In genomic region chr9:105858284-105858683, GRCh38 we compare ENCODE assay signal across 12 cellular contexts.
DNase-seq lines count a peak whose midpoint lies in the region; ATAC-seq and TF ChIP-seq lines count a peak whose summit lies in the region.
"Had no signal": no experiment of that assay in that cellular context is flagged by ENCODE, and none has a peak within 500 bp of the region (broad histone marks: within the 10 kb centered on the region; RNA-seq: fewer than 3 reads in every experiment).

No MANE protein-coding gene starts in this region.

- no peaks in the 10 kb centered on the region for H3K9me3 ChIP-seq in transverse colon
- H3K9me3 ChIP-seq: heart left ventricle, psoas muscle had no signal

- no peaks in the 10 kb centered on the region for H3K36me3 Mint-ChIP-seq in CD14-positive monocyte

- H3K4me3 Mint-ChIP-seq in stimulated activated naive CD8-positive, alpha-beta T cell treated with anti-CD3 and anti-CD28 coated beads, Interleukin-15, amount 100 ng/mL, for 72 hours, result no peak overlapping the region
- no peak overlapping the region for H3K4me3 Mint-ChIP-seq in CD14-positive monocyte

- H3K4me1 ChIP-seq in transverse colon, result no peaks in the 10 kb centered on the region

- in situ Hi-C loops in transverse colon (cut with MboI; ENCODE audit: low pct_ligation_motif_present in 1 of 4, low pct_unique_long_range_greater_than_20kb in 1 of 4, low sequenced_read_pairs in 3 of 4), result no loop called here

- H3K27ac ChIP-seq in transverse colon, result no peak overlapping the region
- H3K27ac ChIP-seq: heart left ventricle, psoas muscle, SK-N-MC had no signal

- peak in 1 of 2 donors; percentile 22 for DNase-seq in stimulated activated naive CD8-positive, alpha-beta T cell treated with anti-CD3 and anti-CD28 coated beads, Interleukin-15, amount 100 ng/mL, for 72 hours
- no peak for DNase-seq in stimulated activated naive CD8-positive, alpha-beta T cell treated with anti-CD3 and anti-CD28 coated beads, Interleukin-15, Interleukin-2, amounts not matched to agents 100 U/mL and 50 U/mL, for 24 hours
- peak; percentile 28 for DNase-seq in UCSD-AML1 (lab: John Stamatoyannopoulos, UW; ENCODE audit: unreplicated experiment)
- DNase-seq in CD14-positive monocyte (ENCODE audit: low spot score), result no peak
- no peak for DNase-seq in transverse colon
- DNase-seq in HuH-7 (ENCODE audit: low spot score), result no peak
- DNase-seq: activated effector memory CD4-positive, alpha-beta T cell treated with Interleukin-2 at 50 U/mL for 16 hours; heart left ventricle; psoas muscle had no signal

- H3K27ac Mint-ChIP-seq in stimulated activated naive CD8-positive, alpha-beta T cell treated with anti-CD3 and anti-CD28 coated beads, Interleukin-15, amount 100 ng/mL, for 72 hours, result peak overlapping the region in 1 of 2 donors; percentile 27
- H3K27ac Mint-ChIP-seq in CD14-positive monocyte, result no peak overlapping the region

- TF ChIP-seq CTCF in CD14-positive monocyte (IDR thresholded peaks at IDR 0.05), result no peak
- TF ChIP-seq CTCF in transverse colon (IDR thresholded peaks at IDR 0.05), result no peak

- TF ChIP-seq EP300 in transverse colon (IDR thresholded peaks at IDR 0.05; ENCODE audit: low read depth), result no peak

- intact Hi-C loops in CD14-positive monocyte (cut with micrococcal nuclease) (loop anchor here in 1 of 2 donors (10.0 kb wide), 1 partner anchor 57 kb away; no protein-coding TSS in a partner anchor), transverse colon (cut with DNase I; ENCODE audit: low total_unique reads) (no loop called here)

- peak; percentile 87 for ATAC-seq in stimulated activated naive CD8-positive, alpha-beta T cell treated with anti-CD3 and anti-CD28 coated beads, Interleukin-15, amount 100 ng/mL, for 72 hours
- no peak for ATAC-seq in stimulated activated naive CD8-positive, alpha-beta T cell treated with anti-CD3 and anti-CD28 coated beads, Interleukin-15, Interleukin-2, amounts not matched to agents 100 U/mL and 50 U/mL, for 24 hours
- ATAC-seq in HG03175 (IDR thresholded peaks at IDR 0.05; ENCODE audit: unreplicated experiment) (peak; percentile 55), HG02870 (IDR thresholded peaks at IDR 0.05; ENCODE audit: unreplicated experiment) (no peak)
- ATAC-seq: heart left ventricle, psoas muscle had no signal

- H3K4me3 ChIP-seq in transverse colon, result no peak overlapping the region
- H3K4me3 ChIP-seq: heart left ventricle, psoas muscle, SK-N-MC had no signal

- H3K27me3 ChIP-seq in transverse colon, result no peaks in the 10 kb centered on the region
- H3K27me3 ChIP-seq: heart left ventricle had no signal

- H3K27me3 Mint-ChIP-seq in stimulated activated naive CD8-positive, alpha-beta T cell treated with anti-CD3 and anti-CD28 coated beads, Interleukin-15, amount 100 ng/mL, for 72 hours, result no peaks in the 10 kb centered on the region
- peaks cover 3 to 4% (median 3%) of the 10 kb centered on the region in 3 donors for H3K27me3 Mint-ChIP-seq in CD14-positive monocyte (ENCODE audit: low read depth in 3 of 3)

- peaks cover 14 to 17% of the 10 kb centered on the region in 2 donors for H3K9me3 Mint-ChIP-seq in stimulated activated naive CD8-positive, alpha-beta T cell treated with anti-CD3 and anti-CD28 coated beads, Interleukin-15, amount 100 ng/mL, for 72 hours
- peaks cover 0 to 5% (median 0%) of the 10 kb centered on the region in 7 donors for H3K9me3 Mint-ChIP-seq in CD14-positive monocyte

- H3K4me1 Mint-ChIP-seq in stimulated activated naive CD8-positive, alpha-beta T cell treated with anti-CD3 and anti-CD28 coated beads, Interleukin-15, amount 100 ng/mL, for 72 hours, result peaks cover 23% of the 10 kb centered on the region
- H3K4me1 Mint-ChIP-seq in CD14-positive monocyte, result peaks cover 16% of the 10 kb centered on the region

- no peak for TF ChIP-seq POLR2A in transverse colon (IDR thresholded peaks at IDR 0.05)

- no peaks in the 10 kb centered on the region for H3K36me3 ChIP-seq in transverse colon
- H3K36me3 ChIP-seq: heart left ventricle had no signal

Comparison
In these comparisons a context has a peak if more than half of its experiments do, and no peak if none do; other contexts are left out.
1. ATAC-seq: peak in stimulated activated naive CD8-positive, alpha-beta T cell treated with anti-CD3 and anti-CD28 coated beads, Interleukin-15, amount 100 ng/mL, for 72 hours (single experiment) and HG03175 (single experiment); none in stimulated activated naive CD8-positive, alpha-beta T cell treated with anti-CD3 and anti-CD28 coated beads, Interleukin-15, Interleukin-2, amounts not matched to agents 100 U/mL and 50 U/mL, for 24 hours (single experiment) and HG02870 (single experiment).